19 cellular contexts compared by ENCODE assay signal in the genomic region with DNA sequence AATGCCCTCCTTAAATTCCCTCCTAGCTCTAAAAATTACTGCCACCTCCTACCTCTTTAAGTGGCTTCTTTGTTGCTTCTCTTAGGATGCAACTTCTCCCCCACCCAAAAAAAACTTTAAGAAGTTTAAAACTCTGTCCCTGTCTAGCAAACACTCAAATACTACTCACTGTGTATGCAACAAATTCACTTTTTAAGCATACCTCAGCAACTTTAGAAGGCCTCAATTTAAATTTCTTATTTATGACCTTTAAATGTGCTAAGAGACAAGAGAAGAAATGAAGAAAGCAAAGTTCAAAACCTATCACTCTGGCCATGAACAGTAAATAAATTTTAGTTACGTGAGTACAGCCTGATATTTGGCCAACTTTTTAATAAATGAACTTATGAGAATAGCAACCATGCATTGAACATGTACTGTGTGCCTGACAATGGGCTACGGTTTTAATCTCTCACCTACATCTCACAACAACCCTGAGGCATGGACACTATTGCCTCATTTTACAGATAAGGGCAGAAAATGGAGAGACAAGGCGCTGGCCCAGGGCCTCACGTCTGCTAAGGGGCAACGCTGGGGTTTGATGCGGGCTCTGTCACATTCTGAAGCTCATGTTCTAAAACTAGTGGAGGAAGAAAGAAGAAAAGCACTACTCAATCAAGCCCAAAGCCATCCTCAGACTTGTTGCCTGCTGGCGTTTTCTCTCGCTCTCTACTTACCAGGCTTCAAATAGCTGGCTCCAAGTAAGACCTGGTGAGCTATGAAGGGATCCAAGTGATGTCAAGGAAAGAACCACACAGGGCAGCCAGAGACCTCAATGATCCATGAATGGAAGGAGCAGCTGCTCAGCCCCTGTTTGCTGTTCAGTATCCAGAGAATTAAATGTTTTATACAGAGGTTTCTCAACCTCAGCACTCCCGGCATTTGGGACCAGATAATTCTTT.
DNase-seq lines count a peak whose midpoint lies in the region; ATAC-seq, FAIRE-seq and TF ChIP-seq lines count a peak whose summit lies in the region.
"Had no signal": no experiment of that assay in that cellular context is flagged by ENCODE, and none has a peak within 500 bp of the region (broad histone marks: within the 10 kb centered on the region; RNA-seq: fewer than 3 reads in every experiment).

No MANE protein-coding gene starts in this region.

- BruUV-seq in OCI-LY7 (replicated peaks; lab: Mats Ljungman, UMichigan) = no TSS peak

- no peaks in the 10 kb centered on the region for H3K9me3 Mint-ChIP-seq in osteocyte (ENCODE audit: unreplicated experiment)
- H3K9me3 Mint-ChIP-seq in CD8-positive, alpha-beta T cell = no peaks in the 10 kb centered on the region
- H3K9me3 Mint-ChIP-seq: HFFc6 had no signal

- H3K4me1 ChIP-seq in A549 = no peaks in the 10 kb centered on the region; the same call in 2 of the 3 replicates
- peaks cover 10% of the 10 kb centered on the region for H3K4me1 ChIP-seq in OCI-LY7 (ENCODE audit: insufficient read depth, low read length, poor library complexity, severe bottlenecking)
- peaks cover 16% of the 10 kb centered on the region for H3K4me1 ChIP-seq in CD8-positive, alpha-beta T cell (ENCODE audit: insufficient read depth, low read length)
- H3K4me1 ChIP-seq: SJSA1 had no signal

- H3K27ac ChIP-seq in A549 (no peak overlapping the region), OCI-LY7 (ENCODE audit: low read depth, low read length, poor library complexity, severe bottlenecking) (no peak overlapping the region)
- no peak overlapping the region for H3K27ac ChIP-seq in CD8-positive, alpha-beta T cell (ENCODE audit: low read depth, low read length)
- H3K27ac ChIP-seq: C4-2B, HL-60, SJSA1 had no signal

- POLR2A ChIA-PET in A549 (lab: Yijun Ruan, JAX) (no interaction called here), OCI-LY7 (lab: Charles Lee) (interaction anchor here (0.6 to 1.6 kb wide), 3 partner anchors 31 to 100 kb away, joined by 3 to 7 read pairs (median 4); no protein-coding TSS in a partner anchor)
- POLR2A ChIA-PET in CD8-positive, alpha-beta T cell (lab: Charles Lee) = no interaction called here

- H3K27ac Mint-ChIP-seq in osteocyte (ENCODE audit: unreplicated experiment) = no peak overlapping the region
- no peak overlapping the region for H3K27ac Mint-ChIP-seq in CD8-positive, alpha-beta T cell
- H3K27ac Mint-ChIP-seq: HFFc6 had no signal

- no peaks in the 10 kb centered on the region for H3K27me3 Mint-ChIP-seq in osteocyte (ENCODE audit: unreplicated experiment)
- H3K27me3 Mint-ChIP-seq in CD8-positive, alpha-beta T cell (ENCODE audit: low read depth) = no peaks in the 10 kb centered on the region

- H3K4me3 ChIP-seq in A549 (no peak overlapping the region), OCI-LY7 (ENCODE audit: low read depth, low read length, poor library complexity, severe bottlenecking) (no peak overlapping the region)
- H3K4me3 ChIP-seq in CD8-positive, alpha-beta T cell (ENCODE audit: low read depth, low read length) = no peak overlapping the region
- H3K4me3 ChIP-seq: SJSA1 had no signal

- H3K9me2 ChIP-seq in OCI-LY7 (ENCODE audit: insufficient read depth, low read length) = no peaks in the 10 kb centered on the region

- H3K4me1 Mint-ChIP-seq in osteocyte (ENCODE audit: unreplicated experiment) = no peaks in the 10 kb centered on the region
- H3K4me1 Mint-ChIP-seq in CD8-positive, alpha-beta T cell (ENCODE audit: low read depth) = peaks cover 22% of the 10 kb centered on the region

- ATAC-seq in A549 (peak; percentile 39 to 42; a peak in 4 of 6 replicates), GM18868 (IDR thresholded peaks at IDR 0.05; ENCODE audit: unreplicated experiment) (peak; percentile 3), HG03520 (IDR thresholded peaks at IDR 0.05; ENCODE audit: unreplicated experiment) (no peak)
- ATAC-seq in CD8-positive, alpha-beta T cell = no peak

- no peak for TF ChIP-seq CTCF in A549 (IDR thresholded peaks at IDR 0.05)
- TF ChIP-seq CTCF in OCI-LY7 (conservative IDR thresholded peaks at IDR 0.05; ENCODE audit: low read length) = no peak
- no peak for TF ChIP-seq CTCF in osteocyte (IDR thresholded peaks at IDR 0.05)
- no peak for TF ChIP-seq CTCF in CD8-positive, alpha-beta T cell (IDR thresholded peaks at IDR 0.05)

- no peak overlapping the region for H2AFZ ChIP-seq in OCI-LY7 (ENCODE audit: low read length)

- H3K36me3 ChIP-seq in OCI-LY7 (ENCODE audit: insufficient read depth, low read length) = no peaks in the 10 kb centered on the region
- no peaks in the 10 kb centered on the region for H3K36me3 ChIP-seq in CD8-positive, alpha-beta T cell (ENCODE audit: insufficient read depth, low read length)
- H3K36me3 ChIP-seq: SJSA1 had no signal

- no peaks in the 10 kb centered on the region for H3K27me3 ChIP-seq in CD8-positive, alpha-beta T cell (ENCODE audit: insufficient read depth, low read length)
- H3K27me3 ChIP-seq: SJSA1 had no signal

- no peak for TF ChIP-seq POLR2A in A549 (IDR thresholded peaks at IDR 0.05; ENCODE audit: low read length)

- in situ Hi-C loops in KBM-7 (cut with MboI; ENCODE audit: low pct_unique_long_range_greater_than_20kb, low sequenced_read_pairs) = no loop called here

- intact Hi-C loops in OCI-LY7 (cut with micrococcal nuclease; ENCODE audit: unreplicated experiment) = loop anchor here (1.0 kb wide), 3 partner anchors 33 to 100 kb away; partner anchors contain the start of gene TBC1D7
- intact Hi-C loops in CD8-positive, alpha-beta T cell (cut with DNase I, micrococcal nuclease) = no loop called here

- CTCF ChIA-PET in A549 (lab: Yijun Ruan, JAX) (interaction anchor here (0.5 to 1.7 kb wide), 9 partner anchors 10 to 317 kb away, joined by 3 to 8 read pairs (median 5); partner anchors contain the start of gene TBC1D7), OCI-LY7 (lab: Charles Lee; ENCODE audit: unreplicated experiment) (interaction anchor here (0.5 to 1.3 kb wide), 3 partner anchors 10 to 102 kb away, joined by 3 to 7 read pairs (median 3); no protein-coding TSS in a partner anchor)
- CTCF ChIA-PET in CD8-positive, alpha-beta T cell (lab: Charles Lee) = no interaction called here

- H3K4me3 Mint-ChIP-seq in osteocyte (ENCODE audit: unreplicated experiment) = no peak overlapping the region
- no peak overlapping the region for H3K4me3 Mint-ChIP-seq in CD8-positive, alpha-beta T cell
- H3K4me3 Mint-ChIP-seq: HFFc6 had no signal

- TF ChIP-seq EP300 in A549 (IDR thresholded peaks at IDR 0.05) = no peak

- H3K79me2 ChIP-seq in OCI-LY7 (ENCODE audit: insufficient read depth, low read depth, low read length) = no peaks in the 10 kb centered on the region

- no peak for TF ChIP-seq RAD21 in A549 (conservative IDR thresholded peaks at IDR 0.05 in 1 of 2, IDR thresholded peaks at IDR 0.05 in 1 of 2)

- no peaks in the 10 kb centered on the region for H4K20me1 ChIP-seq in OCI-LY7 (ENCODE audit: insufficient read depth, low read length)

- no peak for DNase-seq in A549 (ENCODE audit: low read depth in 1 of 2, low spot score in 1 of 2)
- no peak for DNase-seq in OCI-LY7 (ENCODE audit: low spot score)
- peak; percentile 65 for DNase-seq in osteocyte (ENCODE audit: extremely low spot score, unreplicated experiment)
- DNase-seq in KBM-7 = no peak
- DNase-seq in HCEC 1CT = no peak
- no peak for DNase-seq in CD8-positive, alpha-beta T cell
- DNase-seq: DMS153, GOT3, HFFc6, MV-4-11, NCI-H1930, NCI-H446 treated with DMSO at 0.1 percent for 48 hours had no signal

- 57% methylated on average over 9 of the region's 9 CpGs for WGBS in A549 (ENCODE audit: missing lambda C conversion rate)

- H3K4me2 ChIP-seq in A549 (no peak overlapping the region), OCI-LY7 (ENCODE audit: low read length) (0 out of 2 replicates have a peak overlapping the region, but pooled peaks have one; percentile 56)

- H3K36me3 Mint-ChIP-seq in osteocyte (ENCODE audit: unreplicated experiment) = no peaks in the 10 kb centered on the region
- no peaks in the 10 kb centered on the region for H3K36me3 Mint-ChIP-seq in CD8-positive, alpha-beta T cell

- H3K9me3 ChIP-seq in A549 (no peaks in the 10 kb centered on the region), OCI-LY7 (ENCODE audit: low read length) (no peaks in the 10 kb centered on the region)
- no peaks in the 10 kb centered on the region for H3K9me3 ChIP-seq in CD8-positive, alpha-beta T cell (ENCODE audit: low read length)
- H3K9me3 ChIP-seq: Caco-2, SJSA1 had no signal

- FAIRE-seq in A549 (lab: Jason Lieb, UNC) = no peak
- FAIRE-seq: HTR-8/SVneo had no signal

TF ChIP-seq in A549, 52 proteins besides CTCF, POLR2A, EP300 and RAD21 (continues in another document):
- no peak for TF ChIP-seq CEBPB (IDR thresholded peaks at IDR 0.05)
- no peak for TF ChIP-seq EHF (CRISPR knock-in tag; IDR thresholded peaks at IDR 0.05)
- TF ChIP-seq, protein P1, sequence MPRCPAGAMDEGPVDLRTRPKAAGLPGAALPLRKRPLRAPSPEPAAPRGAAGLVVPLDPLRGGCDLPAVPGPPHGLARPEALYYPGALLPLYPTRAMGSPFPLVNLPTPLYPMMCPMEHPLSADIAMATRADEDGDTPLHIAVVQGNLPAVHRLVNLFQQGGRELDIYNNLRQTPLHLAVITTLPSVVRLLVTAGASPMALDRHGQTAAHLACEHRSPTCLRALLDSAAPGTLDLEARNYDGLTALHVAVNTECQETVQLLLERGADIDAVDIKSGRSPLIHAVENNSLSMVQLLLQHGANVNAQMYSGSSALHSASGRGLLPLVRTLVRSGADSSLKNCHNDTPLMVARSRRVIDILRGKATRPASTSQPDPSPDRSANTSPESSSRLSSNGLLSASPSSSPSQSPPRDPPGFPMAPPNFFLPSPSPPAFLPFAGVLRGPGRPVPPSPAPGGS (IDR thresholded peaks at IDR 0.05) = no peak
- TF ChIP-seq ZSCAN20 (CRISPR knock-in tag; IDR thresholded peaks at IDR 0.05) = no peak
- TF ChIP-seq USF2 (IDR thresholded peaks at IDR 0.05) = no peak
- no peak for TF ChIP-seq POLR2AphosphoS2 (conservative IDR thresholded peaks at IDR 0.05; ENCODE audit: low read length)
- no peak for TF ChIP-seq BHLHE40 (IDR thresholded peaks at IDR 0.05; ENCODE audit: low read depth, low read length)
- no peak for TF ChIP-seq KDM5A (IDR thresholded peaks at IDR 0.05)
- TF ChIP-seq HEYL (CRISPR knock-in tag; IDR thresholded peaks at IDR 0.05) = no peak
- no peak for TF ChIP-seq HOXB13 (CRISPR knock-in tag; IDR thresholded peaks at IDR 0.05; ENCODE audit: low read depth)
- TF ChIP-seq RNF2 (IDR thresholded peaks at IDR 0.05; ENCODE audit: borderline replicate concordance, low read depth) = no peak
- no peak for TF ChIP-seq RARB (CRISPR knock-in tag; IDR thresholded peaks at IDR 0.05)
- TF ChIP-seq TFCP2L1 (CRISPR knock-in tag; IDR thresholded peaks at IDR 0.05) = no peak
- no peak for TF ChIP-seq ZC3H11A (IDR thresholded peaks at IDR 0.05)
- no peak for TF ChIP-seq NPAS2 (CRISPR knock-in tag; IDR thresholded peaks at IDR 0.05; ENCODE audit: borderline replicate concordance)

Comparison
In these comparisons a context has a peak if more than half of its experiments do, and no peak if none do; other contexts are left out.
1. ATAC-seq: peak in A549 (2 of 2) and GM18868 (single experiment); none in HG03520 (single experiment) and CD8-positive, alpha-beta T cell (single experiment).